Comparison of ENCODE assay signal across 9 cellular contexts in genomic region chr6:130885392-130886192, GRCh38. TPM values are rescaled to one million over a fixed set of nuclear protein-coding genes. Genes with fewer than 3 reads are reported as not detected.
A peak's percentile ranks its signal among the peaks of the same experiment; 100 is the strongest.
DNase-seq lines count a peak whose midpoint lies in the region; ATAC-seq and TF ChIP-seq lines count a peak whose summit lies in the region.
"Had no signal": no experiment of that assay in that cellular context is flagged by ENCODE, and none has a peak within 500 bp of the region (broad histone marks: within the 10 kb centered on the region; RNA-seq: fewer than 3 reads in every experiment).

No MANE protein-coding gene starts in this region.

- H3K27me3 Mint-ChIP-seq in activated B cell treated with CpG ODN at 0.5 μM for 24 hours: no peaks in the 10 kb centered on the region
- H3K27me3 Mint-ChIP-seq: IgD-negative memory B cell had no signal

- CTCF ChIA-PET in activated B cell treated with CpG ODN at 0.5 μM for 24 hours (lab: Charles Lee): interaction anchor here (0.6 to 8.0 kb wide), 24 partner anchors 12 to 743 kb away, joined by 3 to 184 read pairs (median 5); partner anchors contain the start of gene MED23

- ATAC-seq in GM18861 (IDR thresholded peaks at IDR 0.05; ENCODE audit: unreplicated experiment) (peak; percentile 90), HG03095 (IDR thresholded peaks at IDR 0.05; ENCODE audit: unreplicated experiment) (peak; percentile 87), activated B cell treated with CpG ODN at 0.5 μM for 24 hours (ENCODE audit: low read depth) (peak; percentile 81)

- DNase-seq in AG10803 (ENCODE audit: low read depth) (peak; percentile 72), NCI-H2196 treated with DMSO at 0.1 percent for 48 hours (lab: John Stamatoyannopoulos, UW; ENCODE audit: unreplicated experiment) (peak; percentile 1), activated B cell treated with CpG ODN at 0.5 μM for 24 hours (no peak), kidney tubule cell (ENCODE audit: low spot score) (peak; percentile 77)
- peak; percentile 69 for DNase-seq in central memory CD4-positive, alpha-beta T cell
- peak; percentile 24 to 52 (median 35) for DNase-seq in stimulated activated CD4-positive, alpha-beta T cell treated with anti-CD3 and anti-CD28 coated beads, TNF-alpha, amount 100 ng/mL, for 1 hour (ENCODE audit: low read depth in 3 of 3, low spot score in 1 of 3)

- TF ChIP-seq CTCF in AG10803 (conservative IDR thresholded peaks at IDR 0.05; ENCODE audit: low read length) (peak; percentile 95), activated B cell treated with CpG ODN at 0.5 μM for 24 hours (IDR thresholded peaks at IDR 0.05) (peak; percentile 30)

- no peaks in the 10 kb centered on the region for H3K9me3 Mint-ChIP-seq in activated B cell treated with CpG ODN at 0.5 μM for 24 hours
- H3K9me3 Mint-ChIP-seq: IgD-negative memory B cell had no signal

- no peak overlapping the region for H3K27ac Mint-ChIP-seq in activated B cell treated with CpG ODN at 0.5 μM for 24 hours
- H3K27ac Mint-ChIP-seq: IgD-negative memory B cell had no signal

- H3K4me1 Mint-ChIP-seq in activated B cell treated with CpG ODN at 0.5 μM for 24 hours: no peaks in the 10 kb centered on the region

- peaks cover 20% of the 10 kb centered on the region for H3K36me3 Mint-ChIP-seq in activated B cell treated with CpG ODN at 0.5 μM for 24 hours (ENCODE audit: low read depth)

- H3K4me3 ChIP-seq in AG10803 (ENCODE audit: low read length): no peak overlapping the region

- no peak overlapping the region for H3K4me3 Mint-ChIP-seq in activated B cell treated with CpG ODN at 0.5 μM for 24 hours
- H3K4me3 Mint-ChIP-seq: IgD-negative memory B cell had no signal

- intact Hi-C loops in activated B cell treated with CpG ODN at 0.5 μM for 24 hours (cut with micrococcal nuclease): loop anchor here (1.0 to 2.0 kb wide), 9 partner anchors 177 to 1025 kb away; partner anchors contain the start of genes EPB41L2 and MED23

- POLR2A ChIA-PET in activated B cell treated with CpG ODN at 0.5 μM for 24 hours (lab: Charles Lee): no interaction called here

RNA-seq across cellular contexts. Expression of gene SMLR1, which starts 58.4 kb away (rescaled TPM):
- total RNA-seq in activated B cell treated with CpG ODN at 0.5 μM for 24 hours: not detected in 2 replicates
